Comparison of ENCODE assay signal across 15 cellular contexts in genomic region chr10:124375353-124375614, GRCh38. TPM values are rescaled to one million over a fixed set of nuclear protein-coding genes. Genes with fewer than 3 reads are reported as not detected.
DNase-seq lines count a peak whose midpoint lies in the region; ATAC-seq and TF ChIP-seq lines count a peak whose summit lies in the region.
"Had no signal": no experiment of that assay in that cellular context is flagged by ENCODE, and none has a peak within 500 bp of the region (broad histone marks: within the 10 kb centered on the region; RNA-seq: fewer than 3 reads in every experiment).

No MANE protein-coding gene starts in this region.

- H3K4me1 ChIP-seq in RWPE2 (ENCODE audit: insufficient read depth, poor library complexity, severe bottlenecking) = peaks cover 7% of the 10 kb centered on the region
- H3K4me1 ChIP-seq in neural progenitor cell = peaks cover 7% of the 10 kb centered on the region
- H3K4me1 ChIP-seq: A549, Caco-2 had no signal

- DNase-seq in NCI-H146 (lab: John Stamatoyannopoulos, UW) (peak; percentile 54), NCI-H146 treated with DMSO at 0.1 percent for 48 hours (lab: John Stamatoyannopoulos, UW; ENCODE audit: unreplicated experiment) (no peak), RWPE2 (ENCODE audit: low spot score) (peak; percentile 29), neural progenitor cell (ENCODE audit: low spot score) (no peak), cortex of kidney (lab: John Stamatoyannopoulos, UW) (no peak), C1 segment of cervical spinal cord (lab: John Stamatoyannopoulos, UW) (no peak)
- DNase-seq: AML-193; Caco-2; CD4-positive, alpha-beta T cell; GOT3; H9; KG1 had no signal

- H3K36me3 Mint-ChIP-seq in neural progenitor cell = no peaks in the 10 kb centered on the region

- H3K36me3 ChIP-seq in RWPE2 (ENCODE audit: low read depth) = no peaks in the 10 kb centered on the region
- no peaks in the 10 kb centered on the region for H3K36me3 ChIP-seq in neural progenitor cell

- H3K27me3 Mint-ChIP-seq in neural progenitor cell (ENCODE audit: insufficient read depth, low read depth) = peaks cover 11% of the 10 kb centered on the region

- H3K27me3 ChIP-seq in RWPE2 (ENCODE audit: insufficient read depth, poor library complexity, severe bottlenecking) = no peaks in the 10 kb centered on the region
- H3K27me3 ChIP-seq in neural progenitor cell = no peaks in the 10 kb centered on the region

- H3K9ac ChIP-seq in neural progenitor cell = no peak overlapping the region

- H3K27ac ChIP-seq in RWPE2 (ENCODE audit: poor library complexity, severe bottlenecking) (no peak overlapping the region), neural progenitor cell (no peak overlapping the region)
- H3K27ac ChIP-seq: 22Rv1, A549 had no signal

- no peak overlapping the region for H2AFZ ChIP-seq in neural progenitor cell (replicated peaks)

- no peak for TF ChIP-seq CTCF in RWPE2 (IDR thresholded peaks at IDR 0.05; ENCODE audit: poor library complexity, severe bottlenecking)
- TF ChIP-seq CTCF in neural progenitor cell (IDR thresholded peaks at IDR 0.05) = no peak

- H3K79me2 ChIP-seq in neural progenitor cell (ENCODE audit: low read depth) = no peaks in the 10 kb centered on the region

- H4K20me1 ChIP-seq in neural progenitor cell (ENCODE audit: low read depth) = no peaks in the 10 kb centered on the region

- H3K4me2 ChIP-seq in neural progenitor cell = peak overlapping the region; percentile 8
- H3K4me2 ChIP-seq: A549 had no signal

- no peak overlapping the region for H3K27ac Mint-ChIP-seq in neural progenitor cell
- H3K27ac Mint-ChIP-seq: CD4-positive, alpha-beta T cell; H9 had no signal

- H3K9me3 ChIP-seq in RWPE2 (ENCODE audit: severe bottlenecking) (no peaks in the 10 kb centered on the region), neural progenitor cell (ENCODE audit: low read depth) (no peaks in the 10 kb centered on the region)
- H3K9me3 ChIP-seq: A549 had no signal

- peaks cover 13% of the 10 kb centered on the region for H3K4me1 Mint-ChIP-seq in neural progenitor cell

- no peak overlapping the region for H3K4me3 Mint-ChIP-seq in neural progenitor cell
- H3K4me3 Mint-ChIP-seq: CD4-positive, alpha-beta T cell; H9 had no signal

- peaks cover 2% of the 10 kb centered on the region for H3K9me3 Mint-ChIP-seq in neural progenitor cell
- H3K9me3 Mint-ChIP-seq: CD4-positive, alpha-beta T cell; H9 had no signal

- H3K4me3 ChIP-seq in RWPE2 (ENCODE audit: severe bottlenecking) = no peak overlapping the region
- H3K4me3 ChIP-seq in neural progenitor cell = no peak overlapping the region
- H3K4me3 ChIP-seq: A549 had no signal

- ATAC-seq in RWPE2 (ENCODE audit: low read depth) (no peak), GM21390 (IDR thresholded peaks at IDR 0.05; ENCODE audit: unreplicated experiment) (no peak)
- ATAC-seq: A549 had no signal

- H3F3A ChIP-seq in neural progenitor cell (ENCODE audit: low read depth) = no peaks in the 10 kb centered on the region

RNA-seq across cellular contexts. Expression of gene OAT, which starts 43.4 kb away (rescaled TPM):
- 40.8 and 56.7 TPM in 2 replicates for total RNA-seq in neural progenitor cell (ENCODE audit: low replicate concordance)

Comparison
In these comparisons a context has a peak if more than half of its experiments do, and no peak if none do; other contexts are left out.
1. DNase-seq: peak in NCI-H146 (single experiment) and RWPE2 (single experiment); none in NCI-H146 treated with DMSO at 0.1 percent for 48 hours (single experiment), neural progenitor cell (single experiment), cortex of kidney (single experiment) and C1 segment of cervical spinal cord (0 of 14).